ENCODE assay signal across 10 cellular contexts in genomic region chr9:33465596-33466564, GRCh38. TPM values are rescaled to one million over a fixed set of nuclear protein-coding genes. Genes with fewer than 3 reads are reported as not detected.
A peak's percentile ranks its signal among the peaks of the same experiment; 100 is the strongest.
DNase-seq lines count a peak whose midpoint lies in the region; FAIRE-seq and TF ChIP-seq lines count a peak whose summit lies in the region.
"Had no signal": no experiment of that assay in that cellular context is flagged by ENCODE, and none has a peak within 500 bp of the region (broad histone marks: within the 10 kb centered on the region; RNA-seq: fewer than 3 reads in every experiment).

No MANE protein-coding gene starts in this region.

- no peak overlapping the region for H3K4me3 Mint-ChIP-seq in activated naive CD4-positive, alpha-beta T cell treated with anti-CD3 and anti-CD28 coated beads, Interleukin-2, amount 10 ng/mL, durations not matched to agents 7 days and 5 days
- H3K4me3 Mint-ChIP-seq in chondrocyte (ENCODE audit: unreplicated experiment), result no peak overlapping the region
- H3K4me3 Mint-ChIP-seq: nephron progenitor cell had no signal

- peaks cover 7% of the 10 kb centered on the region for H3K4me1 Mint-ChIP-seq in activated naive CD4-positive, alpha-beta T cell treated with anti-CD3 and anti-CD28 coated beads, Interleukin-2, amount 10 ng/mL, durations not matched to agents 7 days and 5 days
- H3K4me1 Mint-ChIP-seq in chondrocyte (ENCODE audit: low read depth), result no peaks in the 10 kb centered on the region

- FAIRE-seq in D721Med (lab: Jason Lieb, UNC), result no peak
- FAIRE-seq: astrocyte had no signal

- intact Hi-C loops in posterior vena cava (cut with DNase I), result loop anchor here in 1 of 2 donors (10.0 kb wide), 1 partner anchor 91 kb away; no protein-coding TSS in a partner anchor

- peak overlapping the region; percentile 75 for H3K27ac Mint-ChIP-seq in activated naive CD4-positive, alpha-beta T cell treated with anti-CD3 and anti-CD28 coated beads, Interleukin-2, amount 10 ng/mL, durations not matched to agents 7 days and 5 days
- H3K27ac Mint-ChIP-seq in chondrocyte (ENCODE audit: unreplicated experiment), result no peak overlapping the region
- H3K27ac Mint-ChIP-seq: nephron progenitor cell had no signal

- no peaks in the 10 kb centered on the region for H3K9me3 Mint-ChIP-seq in activated naive CD4-positive, alpha-beta T cell treated with anti-CD3 and anti-CD28 coated beads, Interleukin-2, amount 10 ng/mL, durations not matched to agents 7 days and 5 days
- H3K9me3 Mint-ChIP-seq in chondrocyte (ENCODE audit: low read depth), result no peaks in the 10 kb centered on the region
- H3K9me3 Mint-ChIP-seq: nephron progenitor cell had no signal

- H3K27me3 Mint-ChIP-seq in activated naive CD4-positive, alpha-beta T cell treated with anti-CD3 and anti-CD28 coated beads, Interleukin-2, amount 10 ng/mL, durations not matched to agents 7 days and 5 days, result no peaks in the 10 kb centered on the region
- H3K27me3 Mint-ChIP-seq in chondrocyte (ENCODE audit: low read depth), result no peaks in the 10 kb centered on the region

- DNase-seq in activated naive CD4-positive, alpha-beta T cell treated with anti-CD3 and anti-CD28 coated beads, Interleukin-2, amount 10 ng/mL, durations not matched to agents 7 days and 5 days, result no peak
- DNase-seq in activated naive CD4-positive, alpha-beta T cell treated with anti-CD3 and anti-CD28 coated beads, Interleukin-2, amount 50 U/mL, for 16 hours, result no peak
- DNase-seq in D721Med (ENCODE audit: insufficient read length, low spot score) (peak; percentile 6), chondrocyte (ENCODE audit: low spot score) (peak; percentile 86), posterior vena cava (ENCODE audit: low spot score) (peak; percentile 64), HPDE6-E6E7 (ENCODE audit: extremely low spot score) (no peak), DMS114 treated with DMSO at 0.1 percent for 48 hours (lab: John Stamatoyannopoulos, UW; ENCODE audit: unreplicated experiment) (no peak), superior temporal gyrus (ENCODE audit: extremely low spot score) (no peak)

- TF ChIP-seq CTCF in D721Med (IDR thresholded peaks at IDR 0.05; ENCODE audit: insufficient read depth, missing control alignments) (no peak), chondrocyte (IDR thresholded peaks at IDR 0.05) (no peak)

- peaks cover 47% of the 10 kb centered on the region for H3K36me3 Mint-ChIP-seq in activated naive CD4-positive, alpha-beta T cell treated with anti-CD3 and anti-CD28 coated beads, Interleukin-2, amount 10 ng/mL, durations not matched to agents 7 days and 5 days
- peaks cover 54% of the 10 kb centered on the region for H3K36me3 Mint-ChIP-seq in chondrocyte (ENCODE audit: low read depth)

- CTCF ChIA-PET in activated naive CD4-positive, alpha-beta T cell treated with anti-CD3 and anti-CD28 coated beads, Interleukin-2, amount 10 ng/mL, durations not matched to agents 7 days and 5 days (lab: Charles Lee), result interaction anchor here (0.6 to 12.4 kb wide), 28 partner anchors 10 to 193 kb away, joined by 3 to 255 read pairs (median 6); partner anchors contain the start of genes AQP3, AQP7 and NFX1

RNA-seq across cellular contexts. Expression of gene NOL6, which starts 7.8 kb away (rescaled TPM):
- 30.4 to 48.1 TPM (median 31.1 TPM) in 3 replicates for total RNA-seq in chondrocyte
- 10 to 100 TPM; 20.9 to 24.8 TPM for total RNA-seq in posterior vena cava

RNA-seq across cellular contexts. Expression of gene AQP3, which starts 18.5 kb away (rescaled TPM):
- total RNA-seq in chondrocyte, result 3.6 to 4.0 TPM (median 3.6 TPM) in 3 replicates
- 1 to 10 TPM; 5.5 to 8.4 TPM for total RNA-seq in posterior vena cava

RNA-seq across cellular contexts. Expression of gene ANKRD18B, which starts 58.2 kb away (rescaled TPM):
- total RNA-seq in chondrocyte, result 1.4 to 2.3 TPM (median 2.2 TPM) in 3 replicates
- total RNA-seq in posterior vena cava, result not detected

Comparison
In these comparisons a context has a peak if more than half of its experiments do, and no peak if none do; other contexts are left out.
1. DNase-seq: peak in D721Med (single experiment), chondrocyte (single experiment) and posterior vena cava (single experiment); none in activated naive CD4-positive, alpha-beta T cell treated with anti-CD3 and anti-CD28 coated beads, Interleukin-2, amount 10 ng/mL, durations not matched to agents 7 days and 5 days (single experiment), activated naive CD4-positive, alpha-beta T cell treated with anti-CD3 and anti-CD28 coated beads, Interleukin-2, amount 50 U/mL, for 16 hours (single experiment), HPDE6-E6E7 (single experiment), DMS114 treated with DMSO at 0.1 percent for 48 hours (single experiment) and superior temporal gyrus (single experiment).